19 cellular contexts compared by ENCODE assay signal in genomic region chr14:101251812-101252442, GRCh38.
DNase-seq lines count a peak whose midpoint lies in the region; ATAC-seq and TF ChIP-seq lines count a peak whose summit lies in the region.
"Had no signal": no experiment of that assay in that cellular context is flagged by ENCODE, and none has a peak within 500 bp of the region (broad histone marks: within the 10 kb centered on the region; RNA-seq: fewer than 3 reads in every experiment).

No MANE protein-coding gene starts in this region.

- TF ChIP-seq RAD21 in SK-N-SH (IDR thresholded peaks at IDR 0.05; ENCODE audit: low read length): no peak

- no peaks in the 10 kb centered on the region for H3F3A ChIP-seq in SK-N-SH (replicated peaks; ENCODE audit: insufficient read depth)

- H3K9ac ChIP-seq in SK-N-SH: no peak overlapping the region
- H3K9ac ChIP-seq in BLaER1 treated with 17β-estradiol and CSF1 and Interleukin-3, amounts not matched to agents 10 nM and 100 nM: no peak overlapping the region

- no peaks in the 10 kb centered on the region for H3K9me3 Mint-ChIP-seq in activated T-helper 2 cell treated with anti-CD3 and anti-CD28 coated beads, Interferon-gamma antibody, Interleukin-2, Interleukin-4, amounts not matched to agents 10 μg/mL and 5 μg/mL and 100 μg/mL, durations not matched to agents 14 hours and 24 hours and 36 hours
- H3K9me3 Mint-ChIP-seq: CD8-positive, alpha-beta T cell had no signal

- H3K9me2 ChIP-seq in SK-N-SH: no peaks in the 10 kb centered on the region

- no peak overlapping the region for H3K27ac Mint-ChIP-seq in activated T-helper 2 cell treated with anti-CD3 and anti-CD28 coated beads, Interferon-gamma antibody, Interleukin-2, Interleukin-4, amounts not matched to agents 10 μg/mL and 5 μg/mL and 100 μg/mL, durations not matched to agents 14 hours and 24 hours and 36 hours
- H3K27ac Mint-ChIP-seq: CD8-positive, alpha-beta T cell had no signal

- no peak overlapping the region for H3K4me3 Mint-ChIP-seq in activated T-helper 2 cell treated with anti-CD3 and anti-CD28 coated beads, Interferon-gamma antibody, Interleukin-2, Interleukin-4, amounts not matched to agents 10 μg/mL and 5 μg/mL and 100 μg/mL, durations not matched to agents 14 hours and 24 hours and 36 hours (ENCODE audit: low read depth)
- H3K4me3 Mint-ChIP-seq: CD8-positive, alpha-beta T cell had no signal

- DNase-seq in SK-N-SH (peak; percentile 1), osteoblast (ENCODE audit: insufficient read length, low spot score, missing footprints) (peak; percentile 65), ACHN (no peak)
- DNase-seq in activated T-helper 2 cell treated with anti-CD3 and anti-CD28 coated beads, Interferon-gamma antibody, Interleukin-2, Interleukin-4, amounts not matched to agents 10 μg/mL and 5 μg/mL and 100 μg/mL, durations not matched to agents 14 hours and 24 hours and 36 hours (ENCODE audit: low spot score): peak; percentile 8
- no peak for DNase-seq in activated effector memory CD4-positive, alpha-beta T cell treated with anti-CD3 and anti-CD28 coated beads, Interleukin-2, amount 50 U/mL, for 16 hours
- DNase-seq: Calu3; CD8-positive, alpha-beta T cell; DMS53; NCI-H1105; NCI-H2081 treated with DMSO at 0.1 percent for 48 hours; NK-92 treated with Interleukin-12 subunit alpha and Interleukin-12 subunit beta, amount 100 ng/mL, for 24 hours had no signal

- H3K9me3 ChIP-seq in SK-N-SH (no peaks in the 10 kb centered on the region), osteoblast (ENCODE audit: low read depth, low read length) (no peaks in the 10 kb centered on the region)
- H3K9me3 ChIP-seq in BLaER1 treated with 17β-estradiol and CSF1 and Interleukin-3, amounts not matched to agents 10 nM and 100 nM (replicated peaks in 1 of 11): peaks cover under 1 to 10% (median 2%) of the 10 kb centered on the region in 11 experiments; a peak in 18 of 22 replicates
- H3K9me3 ChIP-seq: HAP-1, Peyer's patch, SJSA1 had no signal

- no peaks in the 10 kb centered on the region for H3K79me2 ChIP-seq in SK-N-SH (ENCODE audit: insufficient read depth)
- H3K79me2 ChIP-seq in osteoblast (ENCODE audit: insufficient read depth, low read length): no peaks in the 10 kb centered on the region

- no peaks in the 10 kb centered on the region for H3K27me3 ChIP-seq in SK-N-SH (ENCODE audit: insufficient read depth)
- H3K27me3 ChIP-seq in BLaER1 treated with 17β-estradiol and CSF1 and Interleukin-3, amounts not matched to agents 10 nM and 100 nM: peaks cover 3 to 17% (median 10%) of the 10 kb centered on the region in 11 experiments
- peaks cover 9% of the 10 kb centered on the region for H3K27me3 ChIP-seq in osteoblast (ENCODE audit: insufficient read depth, low read length)
- H3K27me3 ChIP-seq: Peyer's patch, SJSA1 had no signal

- no peak overlapping the region for H3K27ac ChIP-seq in SK-N-SH (ENCODE audit: low read depth in 2 of 2, low read length in 1 of 2)
- H3K27ac ChIP-seq in BLaER1 treated with 17β-estradiol and CSF1 and Interleukin-3, amounts not matched to agents 10 nM and 100 nM: peak overlapping the region in 2 of 11 experiments; percentile 4 to 42; a peak in 4 of 22 replicates
- no peak overlapping the region for H3K27ac ChIP-seq in osteoblast (ENCODE audit: low read depth, low read length)
- H3K27ac ChIP-seq: 22Rv1, Peyer's patch, SJSA1 had no signal

- H3K27me3 Mint-ChIP-seq in activated T-helper 2 cell treated with anti-CD3 and anti-CD28 coated beads, Interferon-gamma antibody, Interleukin-2, Interleukin-4, amounts not matched to agents 10 μg/mL and 5 μg/mL and 100 μg/mL, durations not matched to agents 14 hours and 24 hours and 36 hours (ENCODE audit: low read depth): no peaks in the 10 kb centered on the region

- CTCF ChIA-PET in SK-N-SH (lab: Yijun Ruan, JAX): interaction anchor here (1.3 kb wide), 1 partner anchor 17 kb away, joined by 3 read pairs; no protein-coding TSS in a partner anchor

- no peak for TF ChIP-seq EP300 in SK-N-SH (IDR thresholded peaks at IDR 0.05; ENCODE audit: borderline replicate concordance in 1 of 2, low read depth in 1 of 2, low read length in 1 of 2)

- POLR2A ChIA-PET in SK-N-SH (lab: Yijun Ruan, JAX): no interaction called here

- no peak overlapping the region for H2AFZ ChIP-seq in SK-N-SH (ENCODE audit: low read depth)
- H2AFZ ChIP-seq in osteoblast (ENCODE audit: low read length): no peak overlapping the region

- H4K20me1 ChIP-seq in SK-N-SH (ENCODE audit: insufficient read depth) (no peaks in the 10 kb centered on the region), osteoblast (ENCODE audit: insufficient read depth, low read length) (no peaks in the 10 kb centered on the region)
- H4K20me1 ChIP-seq in BLaER1 treated with 17β-estradiol and CSF1 and Interleukin-3, amounts not matched to agents 10 nM and 100 nM: no peaks in the 10 kb centered on the region

- H3K4me1 ChIP-seq in SK-N-SH (ENCODE audit: control insufficient read depth in 1 of 2, insufficient read depth in 2 of 2, low read depth in 1 of 2, low read length in 1 of 2) (no peaks in the 10 kb centered on the region; a peak in 1 of 4 replicates), osteoblast (ENCODE audit: insufficient read depth, low read length) (no peaks in the 10 kb centered on the region)
- peaks cover 14 to 19% (median 16%) of the 10 kb centered on the region in 10 experiments for H3K4me1 ChIP-seq in BLaER1 treated with 17β-estradiol and CSF1 and Interleukin-3, amounts not matched to agents 10 nM and 100 nM
- H3K4me1 ChIP-seq: HAP-1, Peyer's patch, SJSA1 had no signal

- TF ChIP-seq CTCF in SK-N-SH (IDR thresholded peaks at IDR 0.05) (no peak), osteoblast (IDR thresholded peaks at IDR 0.05; ENCODE audit: extremely low read depth, low read depth, low read length) (no peak)

- no peak overlapping the region for H3K4me3 ChIP-seq in SK-N-SH (ENCODE audit: low read depth in 2 of 2, low read length in 1 of 2)
- no peak overlapping the region for H3K4me3 ChIP-seq in BLaER1 treated with 17β-estradiol and CSF1 and Interleukin-3, amounts not matched to agents 10 nM and 100 nM
- no peak overlapping the region for H3K4me3 ChIP-seq in osteoblast (ENCODE audit: insufficient read depth, low read length)
- H3K4me3 ChIP-seq: HAP-1, K562, Peyer's patch, SJSA1 had no signal

- H3K4me2 ChIP-seq in SK-N-SH: no peak overlapping the region
- H3K4me2 ChIP-seq in BLaER1 treated with 17β-estradiol and CSF1 and Interleukin-3, amounts not matched to agents 10 nM and 100 nM: peak overlapping the region; percentile 54 to 84 (median 72)
- no peak overlapping the region for H3K4me2 ChIP-seq in osteoblast (ENCODE audit: insufficient read depth, low read length)

- H3K4me1 Mint-ChIP-seq in activated T-helper 2 cell treated with anti-CD3 and anti-CD28 coated beads, Interferon-gamma antibody, Interleukin-2, Interleukin-4, amounts not matched to agents 10 μg/mL and 5 μg/mL and 100 μg/mL, durations not matched to agents 14 hours and 24 hours and 36 hours (ENCODE audit: low read depth): peaks cover 12% of the 10 kb centered on the region

- in situ Hi-C loops in ACHN (cut with HindIII; ENCODE audit: low pct_ligation_motif_present, low pct_unique_long_range_greater_than_20kb, low sequenced_read_pairs): no loop called here

- H3K36me3 ChIP-seq in SK-N-SH (replicated peaks in 1 of 2; ENCODE audit: control insufficient read depth in 1 of 2, insufficient read depth in 2 of 2, low read length in 1 of 2): no peaks in the 10 kb centered on the region
- H3K36me3 ChIP-seq in BLaER1 treated with 17β-estradiol and CSF1 and Interleukin-3, amounts not matched to agents 10 nM and 100 nM: no peaks in the 10 kb centered on the region
- H3K36me3 ChIP-seq in osteoblast (ENCODE audit: insufficient read depth, low read length): no peaks in the 10 kb centered on the region
- H3K36me3 ChIP-seq: HAP-1, Peyer's patch, SJSA1 had no signal

- no peaks in the 10 kb centered on the region for H3K36me3 Mint-ChIP-seq in activated T-helper 2 cell treated with anti-CD3 and anti-CD28 coated beads, Interferon-gamma antibody, Interleukin-2, Interleukin-4, amounts not matched to agents 10 μg/mL and 5 μg/mL and 100 μg/mL, durations not matched to agents 14 hours and 24 hours and 36 hours (ENCODE audit: low read depth)
- H3K36me3 Mint-ChIP-seq: CD8-positive, alpha-beta T cell had no signal

- ATAC-seq in SK-N-SH treated with all-trans-retinoic acid at 6 μM for 48 hours (no peak), GM18520 (IDR thresholded peaks at IDR 0.05; ENCODE audit: unreplicated experiment) (no peak)
- ATAC-seq: CD8-positive, alpha-beta T cell; K562 had no signal

- 53% methylated on average over 11 of the region's 15 CpGs for WGBS in SK-N-SH (ENCODE audit: low lambda C conversion rate)

- intact Hi-C loops in activated T-helper 2 cell treated with anti-CD3 and anti-CD28 coated beads, Interferon-gamma antibody, Interleukin-2, Interleukin-4, amounts not matched to agents 10 μg/mL and 5 μg/mL and 100 μg/mL, durations not matched to agents 14 hours and 24 hours and 36 hours (cut with micrococcal nuclease): no loop called here

TF ChIP-seq in SK-N-SH, 30 proteins besides CTCF, POLR2A, EP300 and RAD21 (continues in another document):
- no peak for TF ChIP-seq MEF2A (IDR thresholded peaks at IDR 0.05; ENCODE audit: borderline replicate concordance, low read depth)

TF ChIP-seq in SK-N-SH treated with all-trans-retinoic acid at 6 μM for 48 hours, 23 proteins besides CTCF, POLR2A, EP300 and RAD21:
- TF ChIP-seq ARNTL (CRISPR knock-in tag; IDR thresholded peaks at IDR 0.05; ENCODE audit: borderline replicate concordance, low read depth): no peak
- TF ChIP-seq ZFP30 (CRISPR knock-in tag; IDR thresholded peaks at IDR 0.05): no peak

Comparison
In these comparisons a context has a peak if more than half of its experiments do, and no peak if none do; other contexts are left out.
1. DNase-seq: peak in SK-N-SH (single experiment), activated T-helper 2 cell treated with anti-CD3 and anti-CD28 coated beads, Interferon-gamma antibody, Interleukin-2, Interleukin-4, amounts not matched to agents 10 μg/mL and 5 μg/mL and 100 μg/mL, durations not matched to agents 14 hours and 24 hours and 36 hours (single experiment) and osteoblast (single experiment); none in ACHN (single experiment) and activated effector memory CD4-positive, alpha-beta T cell treated with anti-CD3 and anti-CD28 coated beads, Interleukin-2, amount 50 U/mL, for 16 hours (single experiment).
2. H3K4me2 ChIP-seq: peak in BLaER1 treated with 17β-estradiol and CSF1 and Interleukin-3, amounts not matched to agents 10 nM and 100 nM (11 of 11); none in SK-N-SH (single experiment) and osteoblast (single experiment).